Comparison of ENCODE assay signal across 37 cellular contexts in the genomic region with DNA sequence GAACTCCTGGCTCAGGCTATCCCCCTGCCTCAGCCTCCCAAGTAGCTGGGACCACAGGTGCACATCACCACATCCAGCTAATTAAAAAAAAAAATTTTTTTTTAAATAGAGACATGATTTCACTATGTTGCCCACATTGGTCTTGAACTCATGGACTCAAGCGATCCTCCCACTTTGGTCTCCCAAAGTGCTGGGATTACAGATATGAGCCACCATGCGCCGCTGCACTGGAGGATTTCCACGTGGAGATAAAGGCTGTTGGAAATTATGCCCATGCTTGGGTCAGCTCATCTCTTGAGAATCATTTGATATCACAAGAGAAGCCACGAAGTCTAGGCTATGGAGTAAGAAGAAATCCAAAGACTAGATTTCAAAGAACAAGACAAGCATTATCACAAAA.
"Had no signal": no experiment of that assay in that cellular context is flagged by ENCODE, and none has a peak within 500 bp of the region (broad histone marks: within the 10 kb centered on the region; RNA-seq: fewer than 3 reads in every experiment).

No MANE protein-coding gene starts in this region.

- H3K4me1 Mint-ChIP-seq: activated naive CD4-positive, alpha-beta T cell treated with anti-CD3 and anti-CD28 coated beads, Interleukin-2, amount 10 ng/mL, durations not matched to agents 7 days and 5 days; activated naive CD4-positive, alpha-beta T cell treated with anti-CD3 and anti-CD28 coated beads, Interleukin-2, amount 50 U/mL, for 24 hours; activated naive CD8-positive, alpha-beta T cell treated with anti-CD3 and anti-CD28 coated beads, Interleukin-2, amount 10 ng/mL, durations not matched to agents 7 days and 5 days; activated T-helper 17 cell treated with anti-CD3 and anti-CD28 coated beads, Interleukin-2, amount 50 U/mL, for 72 hours; central memory CD8-positive, alpha-beta T cell had no signal

- H3K27ac ChIP-seq: adrenal gland, ascending aorta, body of pancreas, breast epithelium, cardiac muscle cell had no signal

- H3K4me1 ChIP-seq: adrenal gland, ascending aorta, body of pancreas, breast epithelium had no signal

- DNase-seq: activated effector memory CD4-positive, alpha-beta T cell treated with anti-CD3 and anti-CD28 coated beads, Interleukin-2, amount 50 U/mL, for 16 hours; activated effector memory CD4-positive, alpha-beta T cell treated with Interleukin-2 at 50 U/mL for 16 hours; activated gamma-delta T cell; activated gamma-delta T cell treated with Interleukin-2 at 50 U/mL for 16 hours; activated naive CD4-positive, alpha-beta T cell; activated naive CD4-positive, alpha-beta T cell treated with anti-CD3 and anti-CD28 coated beads for 36 hours; activated naive CD4-positive, alpha-beta T cell treated with anti-CD3 and anti-CD28 coated beads, Interleukin-2, amount 10 ng/mL, durations not matched to agents 7 days and 5 days; activated naive CD4-positive, alpha-beta T cell treated with anti-CD3 and anti-CD28 coated beads, Interleukin-2, amount 50 U/mL, for 16 hours; activated naive CD4-positive, alpha-beta T cell treated with Interleukin-2 at 50 U/mL for 16 hours; activated naive CD8-positive, alpha-beta T cell treated with anti-CD3 and anti-CD28 coated beads for 36 hours; activated naive CD8-positive, alpha-beta T cell treated with anti-CD3 and anti-CD28 coated beads, Interleukin-2, amount 10 ng/mL, durations not matched to agents 7 days and 5 days; activated naive CD8-positive, alpha-beta T cell treated with anti-CD3 and anti-CD28 coated beads, Interleukin-2, amount 50 U/mL, for 24 hours; activated T-cell treated with anti-CD3 and anti-CD28 coated beads for 4 hours; activated T-cell treated with anti-CD3 and anti-CD28 coated beads, Interleukin-2, amount 50 U/mL, for 1 hour; activated T-cell treated with anti-CD3 and anti-CD28 coated beads, Interleukin-2, amount 50 U/mL, for 24 hours; activated T-cell treated with anti-CD3 and anti-CD28 coated beads, Interleukin-2, amount 50 U/mL, for 4 hours; activated T-cell treated with anti-CD3 and anti-CD28 coated beads, Interleukin-2, amount 50 U/mL, for 48 hours; activated T-cell treated with anti-CD3 and anti-CD28 coated beads, Interleukin-2, amount 50 U/mL, for 72 hours; adrenal gland; amniotic stem cell; amygdala; aorta; body of pancreas; caudate nucleus; central memory CD4-positive, alpha-beta T cell; cerebellar nuclear complex had no signal

- H3K9me3 ChIP-seq: adrenal gland, ascending aorta, body of pancreas, breast epithelium had no signal

- H3K27me3 ChIP-seq: adrenal gland, ascending aorta, body of pancreas, breast epithelium, cardiac muscle cell had no signal

- H3K4me3 ChIP-seq: adrenal gland, ascending aorta, body of pancreas, breast epithelium, cardiac muscle cell had no signal

- H3K36me3 Mint-ChIP-seq: activated naive CD4-positive, alpha-beta T cell treated with anti-CD3 and anti-CD28 coated beads, Interleukin-2, amount 10 ng/mL, durations not matched to agents 7 days and 5 days; activated naive CD4-positive, alpha-beta T cell treated with anti-CD3 and anti-CD28 coated beads, Interleukin-2, amount 50 U/mL, for 24 hours; activated naive CD4-positive, alpha-beta T cell treated with anti-CD3 and anti-CD28 coated beads, Interleukin-2, amount 50 U/mL, for 72 hours; activated naive CD8-positive, alpha-beta T cell; activated naive CD8-positive, alpha-beta T cell treated with anti-CD3 and anti-CD28 coated beads for 36 hours; activated naive CD8-positive, alpha-beta T cell treated with anti-CD3 and anti-CD28 coated beads, Interleukin-2, amount 10 ng/mL, durations not matched to agents 7 days and 5 days; brain had no signal

- H3K9me3 Mint-ChIP-seq: activated naive CD4-positive, alpha-beta T cell treated with anti-CD3 and anti-CD28 coated beads for 36 hours; activated naive CD4-positive, alpha-beta T cell treated with anti-CD3 and anti-CD28 coated beads, Interleukin-2, amount 10 ng/mL, durations not matched to agents 7 days and 5 days; activated naive CD4-positive, alpha-beta T cell treated with anti-CD3 and anti-CD28 coated beads, Interleukin-2, amount 50 U/mL, for 24 hours; activated naive CD4-positive, alpha-beta T cell treated with anti-CD3 and anti-CD28 coated beads, Interleukin-2, amount 50 U/mL, for 72 hours; activated naive CD8-positive, alpha-beta T cell treated with anti-CD3 and anti-CD28 coated beads for 36 hours; activated naive CD8-positive, alpha-beta T cell treated with anti-CD3 and anti-CD28 coated beads, Interleukin-2, amount 10 ng/mL, durations not matched to agents 7 days and 5 days; activated naive CD8-positive, alpha-beta T cell treated with anti-CD3 and anti-CD28 coated beads, Interleukin-2, amount 50 U/mL, for 24 hours; activated T-cell treated with anti-CD3 and anti-CD28 coated beads, Interleukin-2, amount 50 U/mL, for 24 hours; activated T-cell treated with anti-CD3 and anti-CD28 coated beads, Interleukin-2, amount 50 U/mL, for 4 hours; activated T-helper 1 cell treated with anti-CD3 and anti-CD28 coated beads, Interleukin-12 subunit alpha, Interleukin-12 subunit beta, Interleukin-2, Interleukin-4 antibody, amounts not matched to agents 30 ng/mL and 10 ng/mL and 1 ng/mL, durations not matched to agents 14 hours and 24 hours and 36 hours; activated T-helper 17 cell treated with anti-CD3 and anti-CD28 coated beads, Interleukin-2, amount 50 U/mL, for 72 hours; activated T-helper 2 cell treated with anti-CD3 and anti-CD28 coated beads, Interferon-gamma antibody, Interleukin-2, Interleukin-4, amounts not matched to agents 10 μg/mL and 5 μg/mL and 100 μg/mL, durations not matched to agents 14 hours and 24 hours and 36 hours; central memory CD8-positive, alpha-beta T cell had no signal

- H3K27ac Mint-ChIP-seq: activated naive CD4-positive, alpha-beta T cell treated with anti-CD3 and anti-CD28 coated beads for 36 hours; activated naive CD4-positive, alpha-beta T cell treated with anti-CD3 and anti-CD28 coated beads, Interleukin-2, amount 10 ng/mL, durations not matched to agents 7 days and 5 days; activated naive CD4-positive, alpha-beta T cell treated with anti-CD3 and anti-CD28 coated beads, Interleukin-2, amount 50 U/mL, for 24 hours; activated naive CD4-positive, alpha-beta T cell treated with anti-CD3 and anti-CD28 coated beads, Interleukin-2, amount 50 U/mL, for 72 hours; activated naive CD8-positive, alpha-beta T cell; activated naive CD8-positive, alpha-beta T cell treated with anti-CD3 and anti-CD28 coated beads for 36 hours; activated naive CD8-positive, alpha-beta T cell treated with anti-CD3 and anti-CD28 coated beads, Interleukin-2, amount 10 ng/mL, durations not matched to agents 7 days and 5 days; activated naive CD8-positive, alpha-beta T cell treated with anti-CD3 and anti-CD28 coated beads, Interleukin-2, amount 50 U/mL, for 24 hours; activated T-cell treated with anti-CD3 and anti-CD28 coated beads, Interleukin-2, amount 50 U/mL, for 24 hours; activated T-cell treated with anti-CD3 and anti-CD28 coated beads, Interleukin-2, amount 50 U/mL, for 72 hours; activated T-helper 1 cell treated with anti-CD3 and anti-CD28 coated beads, Interleukin-12 subunit alpha, Interleukin-12 subunit beta, Interleukin-2, Interleukin-4 antibody, amounts not matched to agents 30 ng/mL and 10 ng/mL and 1 ng/mL, durations not matched to agents 14 hours and 24 hours and 36 hours; activated T-helper 17 cell treated with anti-CD3 and anti-CD28 coated beads, Interleukin-2, amount 50 U/mL, for 72 hours; activated T-helper 2 cell treated with anti-CD3 and anti-CD28 coated beads, Interferon-gamma antibody, Interleukin-2, Interleukin-4, amounts not matched to agents 10 μg/mL and 5 μg/mL and 100 μg/mL, durations not matched to agents 14 hours and 24 hours and 36 hours had no signal

- H3K36me3 ChIP-seq: adrenal gland, ascending aorta, breast epithelium, cardiac muscle cell had no signal

- H3K27me3 Mint-ChIP-seq: activated naive CD4-positive, alpha-beta T cell treated with anti-CD3 and anti-CD28 coated beads, Interleukin-2, amount 50 U/mL, for 24 hours; activated naive CD8-positive, alpha-beta T cell; activated naive CD8-positive, alpha-beta T cell treated with anti-CD3 and anti-CD28 coated beads for 36 hours; activated naive CD8-positive, alpha-beta T cell treated with anti-CD3 and anti-CD28 coated beads, Interleukin-2, amount 10 ng/mL, durations not matched to agents 7 days and 5 days; activated naive CD8-positive, alpha-beta T cell treated with anti-CD3 and anti-CD28 coated beads, Interleukin-2, amount 50 U/mL, for 24 hours; activated T-cell treated with anti-CD3 and anti-CD28 coated beads, Interleukin-2, amount 50 U/mL, for 24 hours; activated T-helper 17 cell treated with anti-CD3 and anti-CD28 coated beads, Interleukin-2, amount 50 U/mL, for 72 hours; central memory CD8-positive, alpha-beta T cell had no signal

- ATAC-seq: activated naive CD8-positive, alpha-beta T cell treated with anti-CD3 and anti-CD28 coated beads, Interleukin-2, amount 50 U/mL, for 24 hours; activated T-cell treated with anti-CD3 and anti-CD28 coated beads, Interleukin-2, amount 50 U/mL, for 4 hours; activated T-helper 17 cell treated with anti-CD3 and anti-CD28 coated beads, Interleukin-2, amount 50 U/mL, for 72 hours; body of pancreas had no signal

- H3K4me3 Mint-ChIP-seq: activated naive CD4-positive, alpha-beta T cell treated with anti-CD3 and anti-CD28 coated beads for 36 hours; activated naive CD4-positive, alpha-beta T cell treated with anti-CD3 and anti-CD28 coated beads, Interleukin-2, amount 10 ng/mL, durations not matched to agents 7 days and 5 days; activated naive CD4-positive, alpha-beta T cell treated with anti-CD3 and anti-CD28 coated beads, Interleukin-2, amount 50 U/mL, for 24 hours; activated naive CD8-positive, alpha-beta T cell; activated naive CD8-positive, alpha-beta T cell treated with anti-CD3 and anti-CD28 coated beads for 36 hours; activated naive CD8-positive, alpha-beta T cell treated with anti-CD3 and anti-CD28 coated beads, Interleukin-2, amount 10 ng/mL, durations not matched to agents 7 days and 5 days; activated naive CD8-positive, alpha-beta T cell treated with anti-CD3 and anti-CD28 coated beads, Interleukin-2, amount 50 U/mL, for 24 hours; activated T-cell treated with anti-CD3 and anti-CD28 coated beads, Interleukin-2, amount 50 U/mL, for 24 hours; activated T-cell treated with anti-CD3 and anti-CD28 coated beads, Interleukin-2, amount 50 U/mL, for 4 hours; activated T-cell treated with anti-CD3 and anti-CD28 coated beads, Interleukin-2, amount 50 U/mL, for 72 hours; activated T-helper 1 cell treated with anti-CD3 and anti-CD28 coated beads, Interleukin-12 subunit alpha, Interleukin-12 subunit beta, Interleukin-2, Interleukin-4 antibody, amounts not matched to agents 30 ng/mL and 10 ng/mL and 1 ng/mL, durations not matched to agents 14 hours and 24 hours and 36 hours; activated T-helper 17 cell treated with anti-CD3 and anti-CD28 coated beads, Interleukin-2, amount 50 U/mL, for 72 hours; brain; central memory CD8-positive, alpha-beta T cell had no signal
